11 cellular contexts compared by ENCODE assay signal in the genomic region with DNA sequence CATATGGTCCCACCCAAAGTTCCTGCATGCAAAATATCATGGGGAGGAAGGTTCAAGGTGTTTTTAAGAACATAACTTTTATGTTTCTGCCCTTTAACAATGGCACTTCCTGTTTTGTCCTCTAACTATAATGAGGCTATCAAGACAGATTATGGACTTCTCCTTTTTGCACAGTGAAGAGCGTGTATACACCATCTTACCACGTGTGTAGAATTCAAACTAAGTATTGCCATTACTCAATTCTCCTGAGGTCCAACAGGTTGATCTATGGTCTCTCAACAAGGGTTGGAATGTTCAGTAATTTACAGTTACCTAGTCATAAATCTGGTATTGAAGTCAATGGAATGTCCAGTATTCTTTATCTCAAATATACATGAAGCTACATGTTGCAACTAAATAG.
DNase-seq lines count a peak whose midpoint lies in the region; ATAC-seq, FAIRE-seq and TF ChIP-seq lines count a peak whose summit lies in the region.
"Had no signal": no experiment of that assay in that cellular context is flagged by ENCODE, and none has a peak within 500 bp of the region (broad histone marks: within the 10 kb centered on the region; RNA-seq: fewer than 3 reads in every experiment).

No MANE protein-coding gene starts in this region.

- in situ Hi-C loops in gastrocnemius medialis (cut with MboI; ENCODE audit: low sequenced_read_pairs in 4 of 4) = no loop called here

- H3K9me3 ChIP-seq in gastrocnemius medialis = no peaks in the 10 kb centered on the region

- FAIRE-seq in frontal cortex (lab: Jason Lieb, UNC) = no peak
- FAIRE-seq: TTC549 had no signal

- peaks cover 35 to 53% (median 42%) of the 10 kb centered on the region in 3 donors for H3K4me1 Mint-ChIP-seq in naive B cell

- no peaks in the 10 kb centered on the region for H3K36me3 ChIP-seq in gastrocnemius medialis

- no peaks in the 10 kb centered on the region for H3K27me3 Mint-ChIP-seq in naive B cell
- H3K27me3 Mint-ChIP-seq: central memory CD8-positive, alpha-beta T cell had no signal

- peaks cover 7 to 8% of the 10 kb centered on the region in 2 donors for H3K36me3 Mint-ChIP-seq in naive B cell

- H3K27ac Mint-ChIP-seq in naive B cell = peak overlapping the region; percentile 71 to 98 (median 88)

- H3K4me3 ChIP-seq in gastrocnemius medialis = no peak overlapping the region

- H3K4me1 ChIP-seq in gastrocnemius medialis = no peaks in the 10 kb centered on the region

- DNase-seq in OCI-M1 (lab: John Stamatoyannopoulos, UW) = peak; percentile 90
- DNase-seq in naive B cell = peak; percentile 55
- no peak for DNase-seq in D341Med (ENCODE audit: low spot score)
- no peak for DNase-seq in frontal cortex (ENCODE audit: low spot score in 2 of 2)
- DNase-seq in NCI-H2081 treated with DMSO at 0.1 percent for 48 hours (lab: John Stamatoyannopoulos, UW) = no peak
- DNase-seq in gastrocnemius medialis = no peak
- DNase-seq: islet precursor cell had no signal

- H3K27ac ChIP-seq in gastrocnemius medialis = no peak overlapping the region

- no peak for TF ChIP-seq POLR2A in gastrocnemius medialis (IDR thresholded peaks at IDR 0.05)

- ATAC-seq in GM18867 (IDR thresholded peaks at IDR 0.05; ENCODE audit: unreplicated experiment) (peak; percentile 72), HG02852 (IDR thresholded peaks at IDR 0.05; ENCODE audit: unreplicated experiment) (peak; percentile 53), naive B cell (ENCODE audit: low read depth in 2 of 2) (peak; percentile 77 to 80), gastrocnemius medialis (no peak)

- H3K9me3 Mint-ChIP-seq in naive B cell = peaks cover 0 to 2% (median 0%) of the 10 kb centered on the region in 7 donors
- H3K9me3 Mint-ChIP-seq: central memory CD8-positive, alpha-beta T cell had no signal

- intact Hi-C loops in gastrocnemius medialis (cut with DNase I; ENCODE audit: low total_unique reads) = no loop called here

- H3K4me3 Mint-ChIP-seq in naive B cell = peak overlapping the region; percentile 37 to 85 (median 65)
- H3K4me3 Mint-ChIP-seq: central memory CD8-positive, alpha-beta T cell had no signal

- no peaks in the 10 kb centered on the region for H3K27me3 ChIP-seq in gastrocnemius medialis

- TF ChIP-seq CTCF in gastrocnemius medialis (IDR thresholded peaks at IDR 0.05 in 4 of 5, conservative IDR thresholded peaks at IDR 0.05 in 1 of 5) = no peak

Comparison
In these comparisons a context has a peak if more than half of its experiments do, and no peak if none do; other contexts are left out.
1. ATAC-seq: peak in GM18867 (single experiment), HG02852 (single experiment) and naive B cell (2 of 2); none in gastrocnemius medialis (0 of 2).
2. DNase-seq: peak in OCI-M1 (single experiment) and naive B cell (single experiment); none in D341Med (single experiment), frontal cortex (0 of 2), NCI-H2081 treated with DMSO at 0.1 percent for 48 hours (single experiment) and gastrocnemius medialis (0 of 2).